Comparison of ENCODE assay signal across 31 cellular contexts in the genomic region with DNA sequence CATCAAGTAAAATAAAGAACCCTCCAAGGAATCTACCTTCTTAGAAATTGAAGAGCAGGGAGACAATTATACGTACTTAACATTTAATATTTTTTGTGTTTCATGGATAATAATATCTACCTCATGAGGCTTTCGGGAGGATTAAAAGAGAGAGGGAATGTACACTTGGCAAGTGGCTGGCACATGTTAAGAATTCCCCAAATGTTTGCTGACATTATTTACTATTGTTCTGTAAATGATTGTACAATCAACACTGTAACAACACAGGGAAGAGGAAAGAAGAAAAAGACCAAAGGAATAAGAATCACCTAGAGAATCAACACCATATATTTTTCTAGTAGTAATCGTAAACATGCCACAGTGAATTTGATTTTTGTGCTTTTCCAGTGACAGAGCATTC.
"Had no signal": no experiment of that assay in that cellular context is flagged by ENCODE, and none has a peak within 500 bp of the region (broad histone marks: within the 10 kb centered on the region; RNA-seq: fewer than 3 reads in every experiment).

No MANE protein-coding gene starts in this region.

- H3K27ac Mint-ChIP-seq: activated CD4-positive, alpha-beta memory T cell treated with anti-CD3 and anti-CD28 coated beads, Interleukin-2, amount 10 ng/mL, durations not matched to agents 7 days and 5 days; activated CD4-positive, alpha-beta T cell treated with anti-CD3 and anti-CD28 coated beads, Interleukin-2, amount 10 ng/mL, durations not matched to agents 7 days and 5 days; activated T-cell treated with anti-CD3 and anti-CD28 coated beads, Interleukin-2, amount 50 U/mL, for 24 hours; progenitor cell of endocrine pancreas; stimulated activated effector memory CD8-positive, alpha-beta T cell treated with anti-CD3 and anti-CD28 coated beads, Interleukin-12 subunit alpha, Interleukin-12 subunit beta, amount 100 ng/mL, for 72 hours had no signal

- H3K36me3 ChIP-seq: gastrocnemius medialis, left ventricle myocardium inferior, neutrophil, suprapubic skin, tibial artery, upper lobe of right lung, WERI-Rb-1 had no signal

- H3K4me1 Mint-ChIP-seq: activated CD4-positive, alpha-beta memory T cell treated with anti-CD3 and anti-CD28 coated beads, Interleukin-2, amount 10 ng/mL, durations not matched to agents 7 days and 5 days; activated CD4-positive, alpha-beta T cell treated with anti-CD3 and anti-CD28 coated beads, Interleukin-2, amount 10 ng/mL, durations not matched to agents 7 days and 5 days; central memory CD8-positive, alpha-beta T cell; stimulated activated effector memory CD8-positive, alpha-beta T cell treated with anti-CD3 and anti-CD28 coated beads, Interleukin-12 subunit alpha, Interleukin-12 subunit beta, amount 100 ng/mL, for 72 hours had no signal

- H3K27ac ChIP-seq: gastrocnemius medialis, left ventricle myocardium inferior, neutrophil, suprapubic skin, tibial artery, upper lobe of right lung, WERI-Rb-1 had no signal

- FAIRE-seq: bronchial epithelial cell, islet of Langerhans, small intestine, TTC549 had no signal

- H3K4me3 ChIP-seq: gastrocnemius medialis, left ventricle myocardium inferior, lung, mucosa of descending colon, suprapubic skin, tibial artery, upper lobe of right lung had no signal

- H3K27me3 ChIP-seq: gastrocnemius medialis, neutrophil, suprapubic skin, tibial artery, upper lobe of right lung had no signal

- H3K4me3 Mint-ChIP-seq: activated CD4-positive, alpha-beta memory T cell treated with anti-CD3 and anti-CD28 coated beads, Interleukin-2, amount 10 ng/mL, durations not matched to agents 7 days and 5 days; activated CD4-positive, alpha-beta T cell treated with anti-CD3 and anti-CD28 coated beads, Interleukin-2, amount 10 ng/mL, durations not matched to agents 7 days and 5 days; activated T-cell treated with anti-CD3 and anti-CD28 coated beads, Interleukin-2, amount 50 U/mL, for 24 hours; central memory CD8-positive, alpha-beta T cell; nephron progenitor cell; stimulated activated effector memory CD8-positive, alpha-beta T cell treated with anti-CD3 and anti-CD28 coated beads, Interleukin-12 subunit alpha, Interleukin-12 subunit beta, amount 100 ng/mL, for 72 hours had no signal

- H3K9me3 Mint-ChIP-seq: activated T-cell treated with anti-CD3 and anti-CD28 coated beads, Interleukin-2, amount 50 U/mL, for 24 hours; central memory CD8-positive, alpha-beta T cell; stimulated activated effector memory CD8-positive, alpha-beta T cell treated with anti-CD3 and anti-CD28 coated beads, Interleukin-12 subunit alpha, Interleukin-12 subunit beta, amount 100 ng/mL, for 72 hours had no signal

- ATAC-seq: gastrocnemius medialis; mucosa of descending colon; sciatic nerve; stimulated activated effector memory CD8-positive, alpha-beta T cell treated with anti-CD3 and anti-CD28 coated beads, Interleukin-12 subunit alpha, Interleukin-12 subunit beta, amount 100 ng/mL, for 72 hours; upper lobe of right lung had no signal

- H3K9me3 ChIP-seq: gastrocnemius medialis, left ventricle myocardium inferior, mucosa of descending colon, neutrophil, suprapubic skin, tibial artery, upper lobe of right lung had no signal

- H3K27me3 Mint-ChIP-seq: activated T-cell treated with anti-CD3 and anti-CD28 coated beads, Interleukin-2, amount 50 U/mL, for 24 hours; central memory CD8-positive, alpha-beta T cell; progenitor cell of endocrine pancreas had no signal

- H3K36me3 Mint-ChIP-seq: stimulated activated effector memory CD8-positive, alpha-beta T cell treated with anti-CD3 and anti-CD28 coated beads, Interleukin-12 subunit alpha, Interleukin-12 subunit beta, amount 100 ng/mL, for 72 hours had no signal

- DNase-seq: activated CD4-positive, alpha-beta memory T cell treated with anti-CD3 and anti-CD28 coated beads, Interleukin-2, amount 10 ng/mL, durations not matched to agents 7 days and 5 days; activated CD4-positive, alpha-beta T cell treated with anti-CD3 and anti-CD28 coated beads, Interleukin-2, amount 10 ng/mL, durations not matched to agents 7 days and 5 days; activated CD4-positive, CD25-positive, alpha-beta regulatory T cell treated with anti-CD3 and anti-CD28 coated beads, Interleukin-2, amount 50 U/mL, for 72 hours; activated CD8-positive, alpha-beta memory T cell treated with anti-CD3 and anti-CD28 coated beads, Interleukin-2, amount 50 U/mL, for 48 hours; activated gamma-delta T cell; activated naive CD4-positive, alpha-beta T cell treated with anti-CD3 and anti-CD28 coated beads, Interleukin-2, amount 50 U/mL, for 16 hours; activated T-cell treated with anti-CD3 and anti-CD28 coated beads, Interleukin-2, amount 50 U/mL, for 24 hours; amygdala; effector CD8-positive, alpha-beta T cell; gastrocnemius medialis; glutamatergic neuron; left ventricle myocardium inferior; mucosa of descending colon; nephron progenitor cell; retina; small intestine; stimulated activated CD4-positive, alpha-beta T cell treated with anti-CD3 and anti-CD28 coated beads, Interleukin-4, amount 100 ng/mL, for 24 hours; T-helper 9 cell; tibial artery; upper lobe of right lung; WERI-Rb-1 had no signal

- H3K4me1 ChIP-seq: gastrocnemius medialis, left ventricle myocardium inferior, tibial artery had no signal
